In genomic region chr12:81284137-81284536, GRCh38 we compare ENCODE assay signal across 24 cellular contexts.
DNase-seq lines count a peak whose midpoint lies in the region; FAIRE-seq and TF ChIP-seq lines count a peak whose summit lies in the region.
"Had no signal": no experiment of that assay in that cellular context is flagged by ENCODE, and none has a peak within 500 bp of the region (broad histone marks: within the 10 kb centered on the region; RNA-seq: fewer than 3 reads in every experiment).

No MANE protein-coding gene starts in this region.

- FAIRE-seq in H1 (lab: Jason Lieb, UNC), result peak; percentile 55

- H3K4me1 ChIP-seq in GM23248 (ENCODE audit: insufficient read depth) (no peaks in the 10 kb centered on the region), H1 (replicated peaks in 1 of 4; ENCODE audit: control insufficient read depth in 3 of 4, insufficient read depth in 4 of 4, low read length in 3 of 4) (no peaks in the 10 kb centered on the region), neural progenitor cell (no peaks in the 10 kb centered on the region)
- H3K4me1 ChIP-seq: adrenal gland, BE2C, SJSA1, vagina had no signal

- H3K27ac ChIP-seq in GM23248, result no peak overlapping the region
- no peak overlapping the region for H3K27ac ChIP-seq in H1 (ENCODE audit: low read depth, low read length)
- H3K27ac ChIP-seq in neural progenitor cell, result no peak overlapping the region
- H3K27ac ChIP-seq: adrenal gland, SJSA1, skin epidermis, vagina had no signal

- H3K56ac ChIP-seq in H1 (replicated peaks; ENCODE audit: insufficient read length, low read depth, low read length), result no peak overlapping the region

- in situ Hi-C loops in GM23248 (cut with MboI), result no loop called here

- H3K23ac ChIP-seq in H1 (ENCODE audit: insufficient read length), result no peak overlapping the region

- TF ChIP-seq RAD21 in H1 (IDR thresholded peaks at IDR 0.05 in 1 of 2, conservative IDR thresholded peaks at IDR 0.05 in 1 of 2; ENCODE audit: low read depth in 2 of 2, low read length in 2 of 2), result no peak

- DNase-seq in GM23248, result peak; percentile 11
- peak; percentile 26 for DNase-seq in NCI-H69 (lab: John Stamatoyannopoulos, UW)
- DNase-seq in H1 (ENCODE audit: low read depth in 1 of 2, low spot score in 2 of 2), result no peak
- peak; percentile 1 for DNase-seq in neural progenitor cell (ENCODE audit: low spot score)
- DNase-seq in activated T-cell treated with anti-CD3 and anti-CD28 coated beads, Interleukin-2, amount 50 U/mL, for 48 hours, result no peak
- DNase-seq in AML-193 (lab: John Stamatoyannopoulos, UW), result no peak
- DNase-seq in hepatic stellate cell (ENCODE audit: low spot score), result no peak
- DNase-seq: activated CD4-positive, alpha-beta T cell treated with anti-CD3 and anti-CD28 coated beads for 36 hours; activated CD8-positive, alpha-beta memory T cell treated with anti-CD3 and anti-CD28 coated beads, Interleukin-2, amount 10 ng/mL, durations not matched to agents 7 days and 5 days; adrenal gland; BE2C; effector memory CD8-positive, alpha-beta T cell; hippocampal formation; left cardiac atrium; NCI-H2029 treated with DMSO at 0.1 percent for 48 hours; NCI-H526 treated with DMSO at 0.1 percent for 48 hours; nephron progenitor cell; OCI-M1; stimulated activated CD4-positive, alpha-beta T cell treated with anti-CD3 and anti-CD28 coated beads, Interleukin-4, amount 100 ng/mL, for 24 hours had no signal

- no peaks in the 10 kb centered on the region for H3K9me3 Mint-ChIP-seq in neural progenitor cell
- H3K9me3 Mint-ChIP-seq: effector memory CD8-positive, alpha-beta T cell; mesothelial cell of epicardium; nephron progenitor cell had no signal

- no peaks in the 10 kb centered on the region for H3K9me3 ChIP-seq in GM23248 (ENCODE audit: low read depth)
- no peaks in the 10 kb centered on the region for H3K9me3 ChIP-seq in H1 (ENCODE audit: insufficient read depth in 2 of 2, low read depth in 1 of 2, low read length in 1 of 2)
- H3K9me3 ChIP-seq in neural progenitor cell (ENCODE audit: low read depth), result no peaks in the 10 kb centered on the region
- H3K9me3 ChIP-seq: adrenal gland, BE2C, SJSA1, vagina had no signal

- H4K20me1 ChIP-seq in GM23248 (ENCODE audit: insufficient read depth) (no peaks in the 10 kb centered on the region), H1 (replicated peaks in 1 of 2; ENCODE audit: control insufficient read depth in 1 of 2, insufficient read depth in 2 of 2, low read length in 2 of 2) (no peaks in the 10 kb centered on the region), neural progenitor cell (ENCODE audit: low read depth) (no peaks in the 10 kb centered on the region)

- H3K36me3 ChIP-seq in GM23248 (ENCODE audit: low read depth), result no peaks in the 10 kb centered on the region
- H3K36me3 ChIP-seq in H1 (ENCODE audit: control insufficient read depth in 2 of 4, insufficient read depth in 4 of 4, low read length in 3 of 4), result no peaks in the 10 kb centered on the region
- H3K36me3 ChIP-seq in neural progenitor cell, result no peaks in the 10 kb centered on the region
- H3K36me3 ChIP-seq: adrenal gland, BE2C, SJSA1, vagina had no signal

- TF ChIP-seq CTCF in H1 (IDR thresholded peaks at IDR 0.05; ENCODE audit: control extremely low read depth in 1 of 3, insufficient read depth in 1 of 3, low read depth in 1 of 3, low read length in 3 of 3) (no peak), neural progenitor cell (IDR thresholded peaks at IDR 0.05) (no peak)

- H3K4me3 Mint-ChIP-seq in neural progenitor cell, result no peak overlapping the region
- H3K4me3 Mint-ChIP-seq: activated CD4-positive, alpha-beta T cell treated with anti-CD3 and anti-CD28 coated beads for 36 hours; activated CD8-positive, alpha-beta memory T cell treated with anti-CD3 and anti-CD28 coated beads, Interleukin-2, amount 10 ng/mL, durations not matched to agents 7 days and 5 days; effector memory CD8-positive, alpha-beta T cell; mesothelial cell of epicardium; nephron progenitor cell had no signal

- no peaks in the 10 kb centered on the region for H3K79me1 ChIP-seq in H1 (ENCODE audit: low read depth, low read length)

- no peaks in the 10 kb centered on the region for H3K4me1 Mint-ChIP-seq in neural progenitor cell
- H3K4me1 Mint-ChIP-seq: activated CD4-positive, alpha-beta T cell treated with anti-CD3 and anti-CD28 coated beads for 36 hours; activated CD8-positive, alpha-beta memory T cell treated with anti-CD3 and anti-CD28 coated beads, Interleukin-2, amount 10 ng/mL, durations not matched to agents 7 days and 5 days; mesothelial cell of epicardium; nephron progenitor cell had no signal

- H2BK20ac ChIP-seq in H1 (ENCODE audit: low read length), result no peak overlapping the region

- no peak overlapping the region for H2AFZ ChIP-seq in GM23248
- 0 out of 2 replicates have a peak overlapping the region, but pooled peaks have one; percentile 42 for H2AFZ ChIP-seq in H1 (ENCODE audit: low read length)
- H2AFZ ChIP-seq in neural progenitor cell (replicated peaks), result no peak overlapping the region

- H3K36me3 Mint-ChIP-seq in neural progenitor cell, result no peaks in the 10 kb centered on the region
- H3K36me3 Mint-ChIP-seq: activated CD8-positive, alpha-beta memory T cell treated with anti-CD3 and anti-CD28 coated beads, Interleukin-2, amount 10 ng/mL, durations not matched to agents 7 days and 5 days; mesothelial cell of epicardium had no signal

- 60 to 65% methylated on average over 3 of the region's 3 CpGs for WGBS in GM23248 (ENCODE audit: low coverage in 1 of 2, low lambda C conversion rate in 2 of 2, missing lambda C conversion rate in 2 of 2), 2 experiments
- 67% methylated on average over 3 of the region's 3 CpGs; no CpG with 5 or more reads in 1 of the 2 experiments for WGBS in H1 (ENCODE audit: extremely low coverage in 1 of 2, insufficient coverage in 1 of 2, insufficient read length in 1 of 2, insufficient replicate concordance in 2 of 2, low coverage in 1 of 2, low lambda C conversion rate in 2 of 2, missing lambda C conversion rate in 1 of 2), 2 experiments

- H3K79me2 ChIP-seq in GM23248 (ENCODE audit: insufficient read depth), result no peaks in the 10 kb centered on the region
- no peaks in the 10 kb centered on the region for H3K79me2 ChIP-seq in H1 (ENCODE audit: control insufficient read depth in 1 of 2, insufficient read depth in 2 of 2, low read length in 2 of 2)
- no peaks in the 10 kb centered on the region for H3K79me2 ChIP-seq in neural progenitor cell (ENCODE audit: low read depth)

- H3K9ac ChIP-seq in GM23248 (no peak overlapping the region), H1 (replicated peaks in 1 of 4; ENCODE audit: extremely low read depth in 1 of 4, low read depth in 3 of 4, low read length in 3 of 4) (no peak overlapping the region), neural progenitor cell (no peak overlapping the region)

- H3K9me2 ChIP-seq in GM23248 (ENCODE audit: insufficient read depth), result no peaks in the 10 kb centered on the region

- H3K4me3 ChIP-seq in GM23248 (no peak overlapping the region), H1 (ENCODE audit: extremely low read depth in 1 of 4, insufficient read depth in 2 of 4, low read depth in 3 of 4, low read length in 4 of 4) (no peak overlapping the region), neural progenitor cell (no peak overlapping the region)
- H3K4me3 ChIP-seq: adrenal gland, SJSA1, skin epidermis, vagina had no signal

- H4K5ac ChIP-seq in H1 (ENCODE audit: insufficient read length, low read depth, low read length), result no peak overlapping the region

- no peaks in the 10 kb centered on the region for H3K27me3 Mint-ChIP-seq in neural progenitor cell (ENCODE audit: insufficient read depth, low read depth)
- H3K27me3 Mint-ChIP-seq: activated CD4-positive, alpha-beta T cell treated with anti-CD3 and anti-CD28 coated beads for 36 hours; activated CD8-positive, alpha-beta memory T cell treated with anti-CD3 and anti-CD28 coated beads, Interleukin-2, amount 10 ng/mL, durations not matched to agents 7 days and 5 days; effector memory CD8-positive, alpha-beta T cell; progenitor cell of endocrine pancreas had no signal

- H3K4me2 ChIP-seq in GM23248 (ENCODE audit: unreplicated experiment) (no peak overlapping the region), H1 (ENCODE audit: insufficient read depth in 1 of 2, low read depth in 2 of 2, low read length in 2 of 2) (no peak overlapping the region), neural progenitor cell (no peak overlapping the region)

- no peak overlapping the region for H2BK15ac ChIP-seq in H1 (ENCODE audit: low read length)

- H3K14ac ChIP-seq in H1 (ENCODE audit: insufficient read length), result no peak overlapping the region

- no peaks in the 10 kb centered on the region for H3F3A ChIP-seq in GM23248 (ENCODE audit: insufficient read depth)
- no peaks in the 10 kb centered on the region for H3F3A ChIP-seq in neural progenitor cell (ENCODE audit: low read depth)

- H2BK5ac ChIP-seq in H1 (ENCODE audit: low read depth, low read length), result no peak overlapping the region

- no peak overlapping the region for H3K27ac Mint-ChIP-seq in neural progenitor cell
- H3K27ac Mint-ChIP-seq: activated CD4-positive, alpha-beta T cell treated with anti-CD3 and anti-CD28 coated beads for 36 hours; activated CD8-positive, alpha-beta memory T cell treated with anti-CD3 and anti-CD28 coated beads, Interleukin-2, amount 10 ng/mL, durations not matched to agents 7 days and 5 days; effector memory CD8-positive, alpha-beta T cell; mesothelial cell of epicardium; nephron progenitor cell; progenitor cell of endocrine pancreas had no signal

- H2BK12ac ChIP-seq in H1 (ENCODE audit: low read depth, low read length), result no peak overlapping the region

- no peak overlapping the region for H3K18ac ChIP-seq in H1 (ENCODE audit: extremely low read depth, low read length)

- no peak for TF ChIP-seq EP300 in H1 (IDR thresholded peaks at IDR 0.05; ENCODE audit: borderline replicate concordance in 1 of 2, low read depth in 2 of 2, low read length in 2 of 2)

- no peak overlapping the region for H3K4ac ChIP-seq in H1 (replicated peaks; ENCODE audit: insufficient read length, low read depth, low read length)

- CTCF ChIA-PET in H1 (lab: Charles Lee; ENCODE audit: partially characterized antibody), result interaction anchor here (0.9 kb wide), 1 partner anchor 44 kb away, joined by 3 read pairs; no protein-coding TSS in a partner anchor

- POLR2A ChIA-PET in H1 (lab: Charles Lee; ENCODE audit: partially characterized antibody), result no interaction called here

- no peak overlapping the region for H4K91ac ChIP-seq in H1 (replicated peaks; ENCODE audit: insufficient read length, low read length)

- no peak overlapping the region for H2BK120ac ChIP-seq in H1 (replicated peaks; ENCODE audit: low read depth, low read length)

- H4K8ac ChIP-seq in H1 (ENCODE audit: extremely low read depth, insufficient read depth, low read length), result no peak overlapping the region

- no peaks in the 10 kb centered on the region for H3K23me2 ChIP-seq in H1 (ENCODE audit: low read depth, low read length)

- no peak overlapping the region for H2AK5ac ChIP-seq in H1 (ENCODE audit: low read depth, low read length)

- H3K27me3 ChIP-seq in GM23248 (replicated peaks; ENCODE audit: insufficient read depth) (no peaks in the 10 kb centered on the region), H1 (replicated peaks in 1 of 4; ENCODE audit: control insufficient read depth in 3 of 4, extremely low read depth in 1 of 4, insufficient read depth in 3 of 4, low read length in 3 of 4) (no peaks in the 10 kb centered on the region), neural progenitor cell (no peaks in the 10 kb centered on the region)
- H3K27me3 ChIP-seq: adrenal gland, BE2C, SJSA1, vagina had no signal

- TF ChIP-seq POLR2A in H1 (IDR thresholded peaks at IDR 0.05; ENCODE audit: control extremely low read depth in 1 of 2, low read depth in 2 of 2, low read length in 2 of 2), result no peak

Comparison
In these comparisons a context has a peak if more than half of its experiments do, and no peak if none do; other contexts are left out.
1. DNase-seq: peak in GM23248 (single experiment), NCI-H69 (single experiment) and neural progenitor cell (single experiment); none in H1 (0 of 2), activated T-cell treated with anti-CD3 and anti-CD28 coated beads, Interleukin-2, amount 50 U/mL, for 48 hours (0 of 2), AML-193 (0 of 2) and hepatic stellate cell (single experiment).